1 cellular context compared by ENCODE assay signal in genomic region chr15:70748281-70748747, GRCh38.
TF ChIP-seq lines count a peak whose summit lies in the region.

No MANE protein-coding gene starts in this region.

TF ChIP-seq in HEK293, 187 proteins besides CTCF, POLR2A, EP300 and RAD21 (continued from another document):
- TF ChIP-seq, protein P1, sequence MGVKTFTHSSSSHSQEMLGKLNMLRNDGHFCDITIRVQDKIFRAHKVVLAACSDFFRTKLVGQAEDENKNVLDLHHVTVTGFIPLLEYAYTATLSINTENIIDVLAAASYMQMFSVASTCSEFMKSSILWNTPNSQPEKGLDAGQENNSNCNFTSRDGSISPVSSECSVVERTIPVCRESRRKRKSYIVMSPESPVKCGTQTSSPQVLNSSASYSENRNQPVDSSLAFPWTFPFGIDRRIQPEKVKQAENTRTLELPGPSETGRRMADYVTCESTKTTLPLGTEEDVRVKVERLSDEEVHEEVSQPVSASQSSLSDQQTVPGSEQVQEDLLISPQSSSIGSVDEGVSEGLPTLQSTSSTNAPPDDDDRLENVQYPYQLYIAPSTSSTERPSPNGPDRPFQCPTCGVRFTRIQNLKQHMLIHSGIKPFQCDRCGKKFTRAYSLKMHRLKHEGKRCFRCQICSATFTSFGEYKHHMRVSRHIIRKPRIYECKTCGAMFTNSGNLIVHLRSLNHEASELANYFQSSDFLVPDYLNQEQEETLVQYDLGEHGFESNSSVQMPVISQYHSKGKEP (tag by site-specific recombination; IDR thresholded peaks at IDR 0.05) = peak; percentile 95
- no peak for TF ChIP-seq ZNF426 (tag by site-specific recombination; IDR thresholded peaks at IDR 0.05)
- no peak for TF ChIP-seq SALL2 (tag by site-specific recombination; IDR thresholded peaks at IDR 0.05; ENCODE audit: borderline replicate concordance)
- TF ChIP-seq, protein P2, sequence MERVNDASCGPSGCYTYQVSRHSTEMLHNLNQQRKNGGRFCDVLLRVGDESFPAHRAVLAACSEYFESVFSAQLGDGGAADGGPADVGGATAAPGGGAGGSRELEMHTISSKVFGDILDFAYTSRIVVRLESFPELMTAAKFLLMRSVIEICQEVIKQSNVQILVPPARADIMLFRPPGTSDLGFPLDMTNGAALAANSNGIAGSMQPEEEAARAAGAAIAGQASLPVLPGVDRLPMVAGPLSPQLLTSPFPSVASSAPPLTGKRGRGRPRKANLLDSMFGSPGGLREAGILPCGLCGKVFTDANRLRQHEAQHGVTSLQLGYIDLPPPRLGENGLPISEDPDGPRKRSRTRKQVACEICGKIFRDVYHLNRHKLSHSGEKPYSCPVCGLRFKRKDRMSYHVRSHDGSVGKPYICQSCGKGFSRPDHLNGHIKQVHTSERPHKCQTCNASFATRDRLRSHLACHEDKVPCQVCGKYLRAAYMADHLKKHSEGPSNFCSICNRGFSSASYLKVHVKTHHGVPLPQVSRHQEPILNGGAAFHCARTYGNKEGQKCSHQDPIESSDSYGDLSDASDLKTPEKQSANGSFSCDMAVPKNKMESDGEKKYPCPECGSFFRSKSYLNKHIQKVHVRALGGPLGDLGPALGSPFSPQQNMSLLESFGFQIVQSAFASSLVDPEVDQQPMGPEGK (tag by site-specific recombination; IDR thresholded peaks at IDR 0.05) = peak; percentile 64
- TF ChIP-seq, protein P3, sequence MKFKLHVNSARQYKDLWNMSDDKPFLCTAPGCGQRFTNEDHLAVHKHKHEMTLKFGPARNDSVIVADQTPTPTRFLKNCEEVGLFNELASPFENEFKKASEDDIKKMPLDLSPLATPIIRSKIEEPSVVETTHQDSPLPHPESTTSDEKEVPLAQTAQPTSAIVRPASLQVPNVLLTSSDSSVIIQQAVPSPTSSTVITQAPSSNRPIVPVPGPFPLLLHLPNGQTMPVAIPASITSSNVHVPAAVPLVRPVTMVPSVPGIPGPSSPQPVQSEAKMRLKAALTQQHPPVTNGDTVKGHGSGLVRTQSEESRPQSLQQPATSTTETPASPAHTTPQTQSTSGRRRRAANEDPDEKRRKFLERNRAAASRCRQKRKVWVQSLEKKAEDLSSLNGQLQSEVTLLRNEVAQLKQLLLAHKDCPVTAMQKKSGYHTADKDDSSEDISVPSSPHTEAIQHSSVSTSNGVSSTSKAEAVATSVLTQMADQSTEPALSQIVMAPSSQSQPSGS (tag by site-specific recombination; IDR thresholded peaks at IDR 0.05; ENCODE audit: low read depth) = no peak
- no peak for TF ChIP-seq ZNF677 (tag by site-specific recombination; IDR thresholded peaks at IDR 0.05)
- no peak for TF ChIP-seq SP7 (tag by site-specific recombination; IDR thresholded peaks at IDR 0.05)
- TF ChIP-seq ZNF24 (tag by site-specific recombination; IDR thresholded peaks at IDR 0.05) = no peak
- no peak for TF ChIP-seq ZNF624 (tag by site-specific recombination; IDR thresholded peaks at IDR 0.05)
- TF ChIP-seq, protein P4, sequence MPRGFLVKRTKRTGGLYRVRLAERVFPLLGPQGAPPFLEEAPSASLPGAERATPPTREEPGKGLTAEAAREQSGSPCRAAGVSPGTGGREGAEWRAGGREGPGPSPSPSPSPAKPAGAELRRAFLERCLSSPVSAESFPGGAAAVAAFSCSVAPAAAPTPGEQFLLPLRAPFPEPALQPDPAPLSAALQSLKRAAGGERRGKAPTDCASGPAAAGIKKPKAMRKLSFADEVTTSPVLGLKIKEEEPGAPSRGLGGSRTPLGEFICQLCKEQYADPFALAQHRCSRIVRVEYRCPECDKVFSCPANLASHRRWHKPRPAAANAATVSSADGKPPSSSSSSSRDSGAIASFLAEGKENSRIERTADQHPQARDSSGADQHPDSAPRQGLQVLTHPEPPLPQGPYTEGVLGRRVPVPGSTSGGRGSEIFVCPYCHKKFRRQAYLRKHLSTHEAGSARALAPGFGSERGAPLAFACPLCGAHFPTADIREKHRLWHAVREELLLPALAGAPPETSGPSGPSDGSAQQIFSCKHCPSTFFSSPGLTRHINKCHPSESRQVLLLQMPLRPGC (tag by site-specific recombination; IDR thresholded peaks at IDR 0.05) = 0 out of 2 replicates have a peak, but pooled peaks have one; percentile 36
- TF ChIP-seq EGR2 (tag by site-specific recombination; IDR thresholded peaks at IDR 0.05; ENCODE audit: low read depth) = no peak
- TF ChIP-seq ZNF138 (tag by site-specific recombination; IDR thresholded peaks at IDR 0.05; ENCODE audit: borderline replicate concordance) = no peak
- no peak for TF ChIP-seq ZNF202 (tag by site-specific recombination; IDR thresholded peaks at IDR 0.05; ENCODE audit: borderline replicate concordance)
- no peak for TF ChIP-seq MEIS1 (CRISPR knock-in tag; IDR thresholded peaks at IDR 0.05; ENCODE audit: borderline replicate concordance)
- no peak for TF ChIP-seq ZNF16 (tag by site-specific recombination; IDR thresholded peaks at IDR 0.05; ENCODE audit: low read depth)
- no peak for TF ChIP-seq SETDB1 (IDR thresholded peaks at IDR 0.05; ENCODE audit: insufficient read length, low read length)
- no peak for TF ChIP-seq PBX3 (CRISPR knock-in tag; IDR thresholded peaks at IDR 0.05)
- TF ChIP-seq ZNF792 (tag by site-specific recombination; IDR thresholded peaks at IDR 0.05) = no peak
- TF ChIP-seq ZNF274 (IDR thresholded peaks at IDR 0.05; ENCODE audit: low read length) = no peak
- TF ChIP-seq ZNF274 (tag by site-specific recombination; IDR thresholded peaks at IDR 0.05; ENCODE audit: borderline replicate concordance) = no peak
- no peak for TF ChIP-seq PRDM6 (tag by site-specific recombination; IDR thresholded peaks at IDR 0.05)
- TF ChIP-seq ZNF704 (tag by site-specific recombination; IDR thresholded peaks at IDR 0.05) = no peak
- TF ChIP-seq ZNF654 (tag by site-specific recombination; IDR thresholded peaks at IDR 0.05; ENCODE audit: low read depth) = no peak
- TF ChIP-seq ZNF600 (tag by site-specific recombination; IDR thresholded peaks at IDR 0.05) = peak; percentile 94
- TF ChIP-seq ZNF626 (tag by site-specific recombination; IDR thresholded peaks at IDR 0.05) = no peak
- TF ChIP-seq ZBTB21 (tag by site-specific recombination; IDR thresholded peaks at IDR 0.05) = no peak
- peak; percentile 68; the same call in 1 of the 2 replicates for TF ChIP-seq ZBTB17 (tag by site-specific recombination; IDR thresholded peaks at IDR 0.05)
- TF ChIP-seq, protein P5, sequence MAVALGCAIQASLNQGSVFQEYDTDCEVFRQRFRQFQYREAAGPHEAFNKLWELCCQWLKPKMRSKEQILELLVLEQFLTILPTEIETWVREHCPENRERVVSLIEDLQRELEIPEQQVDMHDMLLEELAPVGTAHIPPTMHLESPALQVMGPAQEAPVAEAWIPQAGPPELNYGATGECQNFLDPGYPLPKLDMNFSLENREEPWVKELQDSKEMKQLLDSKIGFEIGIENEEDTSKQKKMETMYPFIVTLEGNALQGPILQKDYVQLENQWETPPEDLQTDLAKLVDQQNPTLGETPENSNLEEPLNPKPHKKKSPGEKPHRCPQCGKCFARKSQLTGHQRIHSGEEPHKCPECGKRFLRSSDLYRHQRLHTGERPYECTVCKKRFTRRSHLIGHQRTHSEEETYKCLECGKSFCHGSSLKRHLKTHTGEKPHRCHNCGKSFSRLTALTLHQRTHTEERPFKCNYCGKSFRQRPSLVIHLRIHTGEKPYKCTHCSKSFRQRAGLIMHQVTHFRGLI (tag by site-specific recombination; IDR thresholded peaks at IDR 0.05) = peak; percentile 90
- TF ChIP-seq ZNF501 (tag by site-specific recombination; IDR thresholded peaks at IDR 0.05) = no peak
- TF ChIP-seq ZNF23 (tag by site-specific recombination; IDR thresholded peaks at IDR 0.05; ENCODE audit: borderline replicate concordance) = no peak
- TF ChIP-seq KLF10 (tag by site-specific recombination; IDR thresholded peaks at IDR 0.05) = no peak
- TF ChIP-seq WT1 (tag by site-specific recombination; IDR thresholded peaks at IDR 0.05) = peak; percentile 22; the same call in 1 of the 2 replicates
